8 cellular contexts compared by ENCODE assay signal in the genomic region with DNA sequence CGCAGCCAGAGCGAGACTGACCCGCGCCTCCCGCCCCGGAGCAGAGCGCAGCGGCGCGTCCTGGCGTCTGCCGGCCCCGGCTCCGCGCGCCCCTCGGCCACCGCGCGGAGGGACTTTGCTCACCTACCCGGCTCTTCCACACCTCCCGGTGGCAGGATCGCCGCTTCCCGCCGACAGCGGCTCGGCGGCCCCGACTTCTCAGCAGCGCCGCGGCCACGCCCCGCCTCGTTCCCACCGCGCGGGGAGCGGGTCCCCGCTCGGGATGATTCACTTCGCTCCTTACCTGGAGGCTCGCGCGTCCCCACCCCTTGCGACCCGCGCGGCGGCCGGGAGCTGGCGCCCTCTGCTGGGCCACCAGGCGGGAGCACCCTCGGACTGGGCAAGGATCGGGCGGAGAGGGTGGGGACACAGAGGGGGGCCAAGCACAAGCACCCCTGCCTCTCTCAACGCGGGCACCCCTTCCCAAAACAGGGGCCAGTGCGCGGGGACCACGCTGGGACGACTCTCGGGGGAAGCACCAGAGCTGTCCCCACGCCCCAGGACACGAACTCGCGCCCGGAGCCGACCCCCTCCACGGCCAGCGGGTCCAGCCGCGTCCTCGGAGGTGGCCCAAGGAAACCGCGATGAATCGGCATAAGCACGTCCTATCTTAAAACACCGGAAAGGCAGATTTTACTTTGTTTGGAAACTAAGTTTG.
A peak's percentile ranks its signal among the peaks of the same experiment; 100 is the strongest.
DNase-seq lines count a peak whose midpoint lies in the region; ATAC-seq, FAIRE-seq and TF ChIP-seq lines count a peak whose summit lies in the region.

No MANE protein-coding gene starts in this region.

- ATAC-seq in GM12878, result peak; percentile 92

- intact Hi-C loops in GM12878 (cut with micrococcal nuclease; ENCODE audit: unreplicated experiment), result loop anchor here (2.0 to 5.0 kb wide), 2 partner anchors 101 to 288 kb away; partner anchors contain the start of gene SVIL

- peaks cover 57% of the 10 kb centered on the region for H3K27me3 Mint-ChIP-seq in HFFc6 (ENCODE audit: insufficient read depth)

- H3K27me3 ChIP-seq in GM12878 (replicated peaks in 1 of 2; ENCODE audit: control insufficient read depth in 2 of 2, insufficient read depth in 2 of 2, low read length in 1 of 2) (peaks cover 1 to 10% of the 10 kb centered on the region in 2 experiments), iPS-18a (ENCODE audit: control insufficient read depth, insufficient read depth, low read length) (peaks cover 39% of the 10 kb centered on the region), skeletal muscle tissue (ENCODE audit: control insufficient read depth in 3 of 3, insufficient read depth in 3 of 3, low read length in 3 of 3) (no peaks in the 10 kb centered on the region)

- H3K27ac ChIP-seq in GM12878 (ENCODE audit: control insufficient read depth, insufficient read depth) (no peak overlapping the region), iPS-18a (ENCODE audit: low read length) (no peak overlapping the region), skeletal muscle tissue (ENCODE audit: low read depth, low read length) (peak overlapping the region; percentile 90)

- no peaks in the 10 kb centered on the region for H3K9me3 Mint-ChIP-seq in HFFc6

- H3K4me3 ChIP-seq in GM12878 (peak overlapping the region; percentile 53; the same call in 1 of the 2 replicates), iPS-18a (ENCODE audit: low read length) (peak overlapping the region; percentile 77), skeletal muscle tissue (ENCODE audit: low read length in 3 of 3) (peak overlapping the region; percentile 82 to 91 (median 89))

- H3K9ac ChIP-seq in GM12878 (ENCODE audit: control insufficient read depth, insufficient read depth, low read length) (no peak overlapping the region), iPS-18a (ENCODE audit: low read length) (peak overlapping the region; percentile 40), skeletal muscle tissue (ENCODE audit: low read depth in 1 of 3, low read length in 3 of 3) (peak overlapping the region; percentile 85 to 92 (median 89))

- no peaks in the 10 kb centered on the region for H4K20me1 ChIP-seq in GM12878 (ENCODE audit: control insufficient read depth, insufficient read depth)

- peak; percentile 81 for TF ChIP-seq CTCF in GM12872 (IDR thresholded peaks at IDR 0.05; ENCODE audit: insufficient read depth, low read depth, low read length)
- TF ChIP-seq CTCF in HFFc6 (IDR thresholded peaks at IDR 0.05), result peak; percentile 93
- peak; percentile 68 to 84 (median 81) for TF ChIP-seq CTCF in GM12878 (IDR thresholded peaks at IDR 0.05 in 2 of 3, conservative IDR thresholded peaks at IDR 0.05 in 1 of 3; ENCODE audit: control insufficient read depth in 2 of 3, extremely low read depth in 1 of 3, insufficient read depth in 1 of 3, low read depth in 3 of 3, low read length in 3 of 3)

- RAD21 ChIA-PET in GM12878 (lab: Charles Lee; ENCODE audit: unreplicated experiment), result interaction anchor here (0.9 kb wide), 1 partner anchor 201 kb away, joined by 3 read pairs; no protein-coding TSS in a partner anchor

- H3K4me1 ChIP-seq in GM12878 (ENCODE audit: control insufficient read depth, insufficient read depth, low read length), result no peaks in the 10 kb centered on the region
- H3K4me1 ChIP-seq in iPS-18a (ENCODE audit: control insufficient read depth, low read depth, low read length), result peaks cover 10% of the 10 kb centered on the region
- H3K4me1 ChIP-seq in skeletal muscle tissue (ENCODE audit: control insufficient read depth in 3 of 3, insufficient read depth in 3 of 3, low read length in 3 of 3), result peaks cover 28 to 42% (median 37%) of the 10 kb centered on the region in 3 donors

- FAIRE-seq in GM12878 (lab: Jason Lieb, UNC), result no peak

- H3K36me3 ChIP-seq in GM12878 (ENCODE audit: control insufficient read depth in 2 of 2, insufficient read depth in 2 of 2, low read length in 1 of 2) (no peaks in the 10 kb centered on the region), iPS-18a (ENCODE audit: control insufficient read depth, low read depth, low read length) (no peaks in the 10 kb centered on the region), skeletal muscle tissue (ENCODE audit: control insufficient read depth in 3 of 3, insufficient read depth in 3 of 3, low read length in 3 of 3) (no peaks in the 10 kb centered on the region)

- no peaks in the 10 kb centered on the region for H3K4me1 Mint-ChIP-seq in HFFc6 (ENCODE audit: low read depth)

- no peaks in the 10 kb centered on the region for H3K36me3 Mint-ChIP-seq in HFFc6 (ENCODE audit: low read depth)

- SMC1A ChIA-PET in GM12878 (lab: Charles Lee; ENCODE audit: uncharacterized antibody, unreplicated experiment), result interaction anchor here (0.9 to 1.3 kb wide), 2 partner anchors 145 to 206 kb away, joined by 3 read pairs; no protein-coding TSS in a partner anchor

- peak overlapping the region; percentile 49; the same call in 1 of the 2 replicates for H3K4me2 ChIP-seq in GM12878 (ENCODE audit: control insufficient read depth, insufficient read depth)

- H3K79me2 ChIP-seq in GM12878 (ENCODE audit: control insufficient read depth, insufficient read depth, low read length), result no peaks in the 10 kb centered on the region

- TF ChIP-seq RAD21 in GM12878 (IDR thresholded peaks at IDR 0.05; ENCODE audit: insufficient read depth, low read depth, low read length), result peak; percentile 45

- POLR2A ChIA-PET in GM12878 (lab: Charles Lee), result interaction anchor here (0.9 kb wide), 1 partner anchor 88 kb away, joined by 3 read pairs; no protein-coding TSS in a partner anchor

- H3K9me3 ChIP-seq in GM12878 (replicated peaks; ENCODE audit: control insufficient read depth, insufficient read depth, low read length), result no peaks in the 10 kb centered on the region
- H3K9me3 ChIP-seq in iPS-18a (ENCODE audit: control insufficient read depth, low read depth, low read length), result no peaks in the 10 kb centered on the region
- no peaks in the 10 kb centered on the region for H3K9me3 ChIP-seq in skeletal muscle tissue (ENCODE audit: control insufficient read depth in 3 of 3, low read length in 3 of 3)

- peak overlapping the region; percentile 16; the same call in 1 of the 2 replicates for H2AFZ ChIP-seq in GM12878 (ENCODE audit: control insufficient read depth, low read depth, low read length)

- DNase-seq in HFFc6 (no peak), NCI-H1092 treated with DMSO at 0.1 percent for 48 hours (lab: John Stamatoyannopoulos, UW) (peak; percentile 55), T-helper 9 cell (peak; percentile 74), GM12878 (ENCODE audit: low read depth, low spot score) (no peak), superior temporal gyrus (ENCODE audit: extremely low spot score) (no peak)

- CTCF ChIA-PET in GM12878 (lab: Yijun Ruan, JAX), result interaction anchor here (0.7 to 1.5 kb wide), 6 partner anchors 10 to 290 kb away, joined by 3 to 4 read pairs (median 3); no protein-coding TSS in a partner anchor

- 6% methylated on average over 24 of the region's 80 CpGs for WGBS in GM12878 (ENCODE audit: insufficient coverage, insufficient replicate concordance, low lambda C conversion rate, missing lambda C conversion rate)

- in situ Hi-C loops in GM12878 (cut with MboI), result no loop called here

- H3K4me3 Mint-ChIP-seq in HFFc6, result peak overlapping the region; percentile 67

- BruUV-seq in GM12878 (replicated peaks; lab: Mats Ljungman, UMichigan), result no TSS peak

- TF ChIP-seq EP300 in GM12878 (IDR thresholded peaks at IDR 0.05; ENCODE audit: borderline replicate concordance in 1 of 2, control insufficient read depth in 1 of 2, low read depth in 2 of 2, low read length in 2 of 2), result no peak

- TF ChIP-seq POLR2A in GM12878 (IDR thresholded peaks at IDR 0.05; ENCODE audit: low read depth, low read length), result no peak

- no peak overlapping the region for H3K27ac Mint-ChIP-seq in HFFc6

TF ChIP-seq in GM12878, 131 proteins besides CTCF, POLR2A, EP300 and RAD21 (continues in another document):
- TF ChIP-seq SMC3 (IDR thresholded peaks at IDR 0.05; ENCODE audit: borderline replicate concordance, low read length) (peak; percentile 54; the same call in 1 of the 2 replicates), RB1 (IDR thresholded peaks at IDR 0.05; ENCODE audit: borderline replicate concordance) (0 out of 2 replicates have a peak, but pooled peaks have one; percentile 48), FOXM1 (IDR thresholded peaks at IDR 0.05; ENCODE audit: low read depth, low read length) (no peak), SPI1 (IDR thresholded peaks at IDR 0.05; ENCODE audit: borderline replicate concordance, insufficient read depth, low read depth, low read length) (no peak), MTA3 (IDR thresholded peaks at IDR 0.05; ENCODE audit: borderline replicate concordance, low read length) (no peak), STAT3 (IDR thresholded peaks at IDR 0.05; ENCODE audit: low read depth, low read length) (no peak), IKZF2 (IDR thresholded peaks at IDR 0.05) (peak in 1 of 2 experiments; percentile 24; a peak in 1 of 4 replicates), LARP7 (IDR thresholded peaks at IDR 0.05) (peak; percentile 48), E2F8 (IDR thresholded peaks at IDR 0.05; ENCODE audit: low read depth, partially characterized antibody) (no peak), BHLHE40 (IDR thresholded peaks at IDR 0.05; ENCODE audit: borderline replicate concordance in 1 of 2, low read depth in 2 of 2, low read length in 1 of 2) (peak in 1 of 2 experiments; percentile 24; a peak in 1 of 4 replicates)

Comparison
In these comparisons a context has a peak if more than half of its experiments do, and no peak if none do; other contexts are left out.
1. DNase-seq: peak in NCI-H1092 treated with DMSO at 0.1 percent for 48 hours (single experiment) and T-helper 9 cell (single experiment); none in HFFc6 (single experiment), GM12878 (single experiment) and superior temporal gyrus (single experiment).
2. Peak in every context shown above with its lines, with median percentiles within 50 percentile points of each other: CTCF ChIP-seq and H3K4me3 ChIP-seq.